Comparison of ENCODE assay signal across 16 cellular contexts in genomic region chr4:151940290-151940689, GRCh38.
"Had no signal": no experiment of that assay in that cellular context is flagged by ENCODE, and none has a peak within 500 bp of the region (broad histone marks: within the 10 kb centered on the region; RNA-seq: fewer than 3 reads in every experiment).

No MANE protein-coding gene starts in this region.

- H3K27ac ChIP-seq: coronary artery, left ventricle myocardium inferior, neutrophil, stomach, testis, upper lobe of right lung had no signal

- H3K9me3 Mint-ChIP-seq: natural killer cell had no signal

- H3K4me3 ChIP-seq: coronary artery, left ventricle myocardium inferior, mucosa of descending colon, stomach, testis, upper lobe of right lung had no signal

- H3K36me3 ChIP-seq: left ventricle myocardium inferior, neutrophil, stomach, upper lobe of right lung had no signal

- H3K4me3 Mint-ChIP-seq: activated T-cell treated with anti-CD3 and anti-CD28 coated beads, Interleukin-2, amount 50 U/mL, for 4 hours; natural killer cell; T-helper 1 cell treated with Interleukin-12 subunit alpha and Interleukin-12 subunit beta and Interleukin-4 antibody, amounts not matched to agents 30 μg/mL and 1 μg/mL, for 36 hours had no signal

- H3K9me3 ChIP-seq: left ventricle myocardium inferior, mucosa of descending colon, neutrophil, stomach, testis, upper lobe of right lung had no signal

- ATAC-seq: activated T-cell treated with anti-CD3 and anti-CD28 coated beads, Interleukin-2, amount 50 U/mL, for 4 hours; mucosa of descending colon; natural killer cell; upper lobe of right lung had no signal

- H3K27me3 ChIP-seq: neutrophil, stomach, testis, upper lobe of right lung had no signal

- H3K27ac Mint-ChIP-seq: natural killer cell; T-helper 1 cell treated with Interleukin-12 subunit alpha and Interleukin-12 subunit beta and Interleukin-4 antibody, amounts not matched to agents 30 μg/mL and 1 μg/mL, for 36 hours had no signal

- DNase-seq: activated CD4-positive, alpha-beta T cell treated with anti-CD3 and anti-CD28 coated beads, Interleukin-2, amount 50 U/mL, for 48 hours; activated effector memory CD4-positive, alpha-beta T cell treated with anti-CD3 and anti-CD28 coated beads, Interleukin-2, amount 50 U/mL, for 16 hours; activated T-cell treated with anti-CD3 and anti-CD28 coated beads, Interleukin-2, amount 50 U/mL, for 4 hours; foreskin fibroblast; hypothalamus; left ventricle myocardium inferior; mucosa of descending colon; natural killer cell; stimulated activated CD4-positive, alpha-beta T cell treated with anti-CD3 and anti-CD28 coated beads, Interleukin-12 subunit alpha, Interleukin-12 subunit beta, amount 100 ng/mL, for 4 hours; stimulated activated CD4-positive, alpha-beta T cell treated with anti-CD3 and anti-CD28 coated beads, Interleukin-2, amount 100 ng/mL, for 24 hours; stomach; testis; upper lobe of right lung had no signal

- H3K4me1 ChIP-seq: stomach, testis, upper lobe of right lung had no signal

- H3K36me3 Mint-ChIP-seq: natural killer cell had no signal
